1 cellular context compared by ENCODE assay signal in the genomic region with DNA sequence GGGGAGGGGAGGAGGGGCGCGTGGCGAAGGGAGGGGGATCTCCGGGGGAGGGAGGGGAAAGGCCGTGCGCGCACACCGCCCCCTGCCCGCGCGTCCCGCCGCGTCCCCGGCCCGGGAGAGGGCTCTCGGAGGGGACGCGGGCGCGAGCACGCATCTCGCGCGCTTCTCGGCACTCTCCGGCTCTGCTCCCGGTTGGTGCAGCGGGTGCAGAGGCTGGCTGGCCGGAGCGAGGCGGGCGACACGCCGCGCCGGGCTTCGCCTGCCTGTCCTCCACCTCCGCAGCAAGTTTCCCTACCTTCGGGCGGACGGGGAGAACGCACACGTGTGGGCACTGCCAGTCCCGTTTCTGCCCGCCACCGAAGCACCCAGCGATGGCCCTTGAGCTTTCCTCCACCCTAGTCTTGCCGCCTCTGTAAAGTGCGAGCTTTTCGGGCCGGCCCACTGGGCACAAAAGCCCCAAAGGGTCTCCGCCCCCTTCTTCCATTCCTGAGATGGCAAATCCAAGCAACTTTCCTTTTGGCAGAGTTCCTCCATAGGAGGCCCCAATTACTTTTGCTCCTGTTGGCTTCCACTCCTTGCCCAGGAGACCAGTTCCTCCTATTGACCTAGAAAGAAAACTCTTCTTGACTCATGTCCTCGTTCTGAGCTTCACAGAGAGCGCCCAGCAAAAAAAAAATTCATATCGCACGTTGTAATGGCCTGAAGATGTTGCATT.
TF ChIP-seq lines count a peak whose summit lies in the region.

No MANE protein-coding gene starts in this region.

TF ChIP-seq in neural cell, 6 proteins besides CTCF, POLR2A, EP300 and RAD21 (continued from another document):
- no peak for TF ChIP-seq EZH2 (IDR thresholded peaks at IDR 0.05; ENCODE audit: borderline replicate concordance, insufficient read depth, low read length, poor library complexity, severe bottlenecking)
